1 cellular context compared by ENCODE assay signal in the genomic region with DNA sequence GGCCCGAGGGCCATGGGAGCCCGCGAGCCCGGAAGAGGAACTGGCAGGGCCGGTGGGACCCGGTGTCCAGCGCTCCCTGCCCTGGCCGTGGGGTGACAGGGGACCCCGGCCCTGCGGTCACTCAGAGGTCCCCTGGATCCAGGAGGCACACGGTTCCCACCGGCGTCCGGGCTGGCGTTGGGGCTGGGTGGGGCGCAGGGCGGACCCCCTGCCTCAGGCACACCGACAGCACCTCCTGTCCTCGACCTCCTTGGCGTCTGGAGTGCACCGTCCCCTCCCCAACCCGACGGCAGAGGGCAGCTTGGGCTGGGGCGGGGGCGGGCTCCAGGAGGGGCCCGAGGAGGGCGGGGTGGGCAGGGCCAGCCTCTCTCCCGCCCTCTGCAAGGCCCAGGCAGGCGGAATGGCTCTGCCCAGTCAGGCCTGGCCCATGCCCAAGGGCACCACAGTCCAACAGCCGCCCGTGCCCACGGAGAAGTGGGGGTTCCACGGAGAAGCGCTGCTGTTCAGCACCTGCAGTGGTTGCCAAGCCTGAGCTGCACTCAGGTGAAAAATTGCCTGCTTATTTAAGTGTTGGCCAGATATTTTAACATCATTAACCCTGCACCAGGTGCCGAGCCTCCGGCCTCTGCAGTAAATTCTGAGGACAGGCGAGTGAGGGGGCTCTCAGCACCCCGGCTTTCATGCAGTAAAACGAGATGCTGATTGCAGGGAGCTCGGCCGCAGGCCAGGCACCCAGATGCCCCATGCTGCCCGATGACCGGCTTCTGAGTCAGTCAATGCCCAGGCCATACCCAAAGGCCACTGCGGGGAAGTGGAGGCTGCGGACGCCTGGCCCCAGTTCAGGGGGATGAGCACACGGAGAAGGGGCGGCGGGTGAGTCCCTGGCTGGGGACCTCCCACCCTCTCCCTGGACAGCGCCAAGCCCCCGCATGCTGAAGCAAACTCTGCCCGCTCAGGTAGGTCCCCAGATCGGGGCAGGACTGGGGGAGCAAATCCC.
TF ChIP-seq lines count a peak whose summit lies in the region.

A gene with protein sequence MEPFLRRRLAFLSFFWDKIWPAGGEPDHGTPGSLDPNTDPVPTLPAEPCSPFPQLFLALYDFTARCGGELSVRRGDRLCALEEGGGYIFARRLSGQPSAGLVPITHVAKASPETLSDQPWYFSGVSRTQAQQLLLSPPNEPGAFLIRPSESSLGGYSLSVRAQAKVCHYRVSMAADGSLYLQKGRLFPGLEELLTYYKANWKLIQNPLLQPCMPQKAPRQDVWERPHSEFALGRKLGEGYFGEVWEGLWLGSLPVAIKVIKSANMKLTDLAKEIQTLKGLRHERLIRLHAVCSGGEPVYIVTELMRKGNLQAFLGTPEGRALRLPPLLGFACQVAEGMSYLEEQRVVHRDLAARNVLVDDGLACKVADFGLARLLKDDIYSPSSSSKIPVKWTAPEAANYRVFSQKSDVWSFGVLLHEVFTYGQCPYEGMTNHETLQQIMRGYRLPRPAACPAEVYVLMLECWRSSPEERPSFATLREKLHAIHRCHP (minus strand): TSS at position 266 of the 997 bp plus-strand sequence. CDS start 286 bp downstream, outside the sequence.

TF ChIP-seq in H1, 55 proteins besides CTCF, POLR2A, EP300 and RAD21:
- TF ChIP-seq NRF1 (IDR thresholded peaks at IDR 0.05; ENCODE audit: low read depth, low read length) (no peak), SRF (IDR thresholded peaks at IDR 0.05; ENCODE audit: low read depth, low read length) (no peak), SP2 (IDR thresholded peaks at IDR 0.05; ENCODE audit: low read length) (no peak), PHF8 (conservative IDR thresholded peaks at IDR 0.05; ENCODE audit: low read depth, low read length) (no peak), RFX5 (IDR thresholded peaks at IDR 0.05; ENCODE audit: borderline replicate concordance, low read depth, low read length) (no peak), TEAD4 (IDR thresholded peaks at IDR 0.05; ENCODE audit: low read depth, low read length) (no peak), TAF1 (IDR thresholded peaks at IDR 0.05; ENCODE audit: low read depth, low read length) (no peak), SAP30 (IDR thresholded peaks at IDR 0.05; ENCODE audit: insufficient read depth, insufficient replicate concordance, low read length) (no peak), HDAC2 (IDR thresholded peaks at IDR 0.05; ENCODE audit: borderline replicate concordance in 1 of 2, low read depth in 2 of 2, low read length in 2 of 2) (no peak), KDM5A (IDR thresholded peaks at IDR 0.05; ENCODE audit: low read length) (no peak), YY1 (IDR thresholded peaks at IDR 0.05; ENCODE audit: low read depth, low read length) (no peak), CREB1 (IDR thresholded peaks at IDR 0.05) (no peak), SIX5 (IDR thresholded peaks at IDR 0.05; ENCODE audit: low read depth, low read length) (no peak), ASH2L (IDR thresholded peaks at IDR 0.05; ENCODE audit: low read length) (no peak), TAF7 (optimal IDR thresholded peaks at IDR 0.05; ENCODE audit: borderline replicate concordance, low read depth, low read length) (no peak), EGR1 (IDR thresholded peaks at IDR 0.05; ENCODE audit: borderline replicate concordance, low read depth, low read length) (no peak), TBP (IDR thresholded peaks at IDR 0.05; ENCODE audit: low read depth, low read length) (no peak)
